17 cellular contexts compared by ENCODE assay signal in genomic region chr22:21048965-21049364, GRCh38. TPM values are rescaled to one million over a fixed set of nuclear protein-coding genes. Genes with fewer than 3 reads are reported as not detected.
"Had no signal": no experiment of that assay in that cellular context is flagged by ENCODE, and none has a peak within 500 bp of the region (broad histone marks: within the 10 kb centered on the region; RNA-seq: fewer than 3 reads in every experiment).

No MANE protein-coding gene starts in this region.

RNA-seq across cellular contexts. Expression of gene LRRC74B, which starts 3.2 kb away (rescaled TPM):
- total RNA-seq: heart right ventricle, kidney, kidney epithelial cell, left cardiac atrium, left lobe of liver, left ventricle myocardium inferior, left ventricle myocardium superior, liver, lower leg skin, lung microvascular endothelial cell, mammary epithelial cell, mesenteric fat pad, mesothelial cell of epicardium, mononuclear cell, mucosa of gallbladder had no signal
- polyA plus RNA-seq: heart right ventricle, immature natural killer cell, keratinocyte, liver, mammary epithelial cell had no signal

RNA-seq across cellular contexts. Expression of gene SLC7A4, which starts 16.6 kb away (rescaled TPM):
- total RNA-seq: lung microvascular endothelial cell, mononuclear cell had no signal
- polyA plus RNA-seq: immature natural killer cell had no signal

RNA-seq across cellular contexts. Expression of gene P2RX6, which starts 34.0 kb away (rescaled TPM):
- total RNA-seq: kidney epithelial cell, lung microvascular endothelial cell had no signal
- polyA plus RNA-seq: immature natural killer cell had no signal
